ENCODE assay signal across 10 cellular contexts in the genomic region with DNA sequence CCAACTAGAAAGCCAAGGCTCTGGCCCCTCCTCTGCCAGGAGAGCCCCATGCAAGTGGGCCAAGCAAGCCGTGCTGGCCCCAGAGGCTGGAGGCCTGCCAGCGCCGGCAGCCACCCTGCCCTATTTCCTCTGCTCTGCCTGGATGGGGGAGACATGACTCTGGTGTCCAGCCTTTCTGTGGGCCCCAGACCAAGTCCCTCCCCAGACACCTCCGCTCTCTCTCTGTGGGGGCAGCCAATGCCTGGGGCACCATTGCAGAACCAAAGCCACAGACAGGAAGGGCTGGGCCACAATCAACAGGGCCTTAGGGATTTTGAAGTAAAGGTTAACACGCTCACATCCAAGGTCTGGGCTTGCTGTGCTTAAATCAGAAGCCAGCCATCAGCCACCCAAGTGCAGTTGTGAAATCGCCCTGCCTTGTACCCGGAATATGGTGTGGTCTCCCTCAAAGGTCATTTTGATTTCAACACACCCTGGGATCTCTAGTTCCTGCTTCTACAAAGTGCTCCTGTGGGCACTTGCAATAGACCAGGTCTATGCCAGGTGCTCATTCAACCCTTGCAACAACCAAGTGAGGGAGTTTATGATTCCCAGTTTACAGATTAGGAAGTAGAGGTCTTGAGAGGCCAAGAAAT.
DNase-seq lines count a peak whose midpoint lies in the region; ATAC-seq and TF ChIP-seq lines count a peak whose summit lies in the region.
"Had no signal": no experiment of that assay in that cellular context is flagged by ENCODE, and none has a peak within 500 bp of the region (broad histone marks: within the 10 kb centered on the region; RNA-seq: fewer than 3 reads in every experiment).

No MANE protein-coding gene starts in this region.

- peak overlapping the region; percentile 64 for H3K27ac ChIP-seq in suprapubic skin

- DNase-seq in HuH-7 (ENCODE audit: low spot score) = peak; percentile 40
- DNase-seq in activated naive CD8-positive, alpha-beta T cell treated with anti-CD3 and anti-CD28 coated beads, Interleukin-2, amount 10 ng/mL, durations not matched to agents 7 days and 5 days = no peak
- DNase-seq in iris pigment epithelial cell (ENCODE audit: low read depth) = peak; percentile 48
- DNase-seq in suprapubic skin (ENCODE audit: low spot score in 2 of 2) = peak; percentile 82 to 90
- no peak for DNase-seq in GM20000 (ENCODE audit: low spot score)
- no peak for DNase-seq in GM13976 (ENCODE audit: low spot score)
- DNase-seq: activated T-cell treated with anti-CD3 and anti-CD28 coated beads, Interleukin-2, amount 50 U/mL, for 72 hours; NCI-H1694 treated with DMSO at 0.1 percent for 48 hours had no signal

- H3K27ac Mint-ChIP-seq in activated naive CD8-positive, alpha-beta T cell treated with anti-CD3 and anti-CD28 coated beads, Interleukin-2, amount 10 ng/mL, durations not matched to agents 7 days and 5 days = peak overlapping the region; percentile 70
- H3K27ac Mint-ChIP-seq: activated T-cell treated with anti-CD3 and anti-CD28 coated beads, Interleukin-2, amount 50 U/mL, for 72 hours had no signal

- no peaks in the 10 kb centered on the region for H3K9me3 Mint-ChIP-seq in activated naive CD8-positive, alpha-beta T cell treated with anti-CD3 and anti-CD28 coated beads, Interleukin-2, amount 10 ng/mL, durations not matched to agents 7 days and 5 days
- H3K9me3 Mint-ChIP-seq: activated T-cell treated with anti-CD3 and anti-CD28 coated beads, Interleukin-2, amount 50 U/mL, for 72 hours had no signal

- POLR2A ChIA-PET in activated naive CD8-positive, alpha-beta T cell treated with anti-CD3 and anti-CD28 coated beads, Interleukin-2, amount 10 ng/mL, durations not matched to agents 7 days and 5 days (lab: Charles Lee) = no interaction called here

- H3K4me1 Mint-ChIP-seq in activated naive CD8-positive, alpha-beta T cell treated with anti-CD3 and anti-CD28 coated beads, Interleukin-2, amount 10 ng/mL, durations not matched to agents 7 days and 5 days = peaks cover 17% of the 10 kb centered on the region

- ATAC-seq in activated naive CD8-positive, alpha-beta T cell treated with anti-CD3 and anti-CD28 coated beads, Interleukin-2, amount 10 ng/mL, durations not matched to agents 7 days and 5 days (ENCODE audit: low read depth) = peak; percentile 44
- ATAC-seq in GM21825 (IDR thresholded peaks at IDR 0.05; ENCODE audit: unreplicated experiment) (no peak), GM19467 (IDR thresholded peaks at IDR 0.05; ENCODE audit: unreplicated experiment) (no peak)
- ATAC-seq: activated T-cell treated with anti-CD3 and anti-CD28 coated beads, Interleukin-2, amount 50 U/mL, for 72 hours had no signal

- H3K4me3 Mint-ChIP-seq in activated naive CD8-positive, alpha-beta T cell treated with anti-CD3 and anti-CD28 coated beads, Interleukin-2, amount 10 ng/mL, durations not matched to agents 7 days and 5 days = peak overlapping the region; percentile 20
- H3K4me3 Mint-ChIP-seq: activated T-cell treated with anti-CD3 and anti-CD28 coated beads, Interleukin-2, amount 50 U/mL, for 72 hours had no signal

- H3K36me3 ChIP-seq in suprapubic skin = no peaks in the 10 kb centered on the region

- no peak for TF ChIP-seq EP300 in suprapubic skin (IDR thresholded peaks at IDR 0.05)

- H3K27me3 ChIP-seq in suprapubic skin = no peaks in the 10 kb centered on the region

- H3K4me3 ChIP-seq in suprapubic skin = no peak overlapping the region

- no peak for TF ChIP-seq CTCF in suprapubic skin (IDR thresholded peaks at IDR 0.05)
- no peak for TF ChIP-seq CTCF in GM20000 (IDR thresholded peaks at IDR 0.05; ENCODE audit: extremely low read depth, missing control alignments)
- TF ChIP-seq CTCF in GM13976 (IDR thresholded peaks at IDR 0.05; ENCODE audit: borderline replicate concordance, control extremely low read depth, extremely low read depth, insufficient read depth, missing control alignments) = no peak

- no peak for TF ChIP-seq POLR2A in suprapubic skin (IDR thresholded peaks at IDR 0.05)

- H3K9me3 ChIP-seq in suprapubic skin = no peaks in the 10 kb centered on the region

- H3K36me3 Mint-ChIP-seq in activated naive CD8-positive, alpha-beta T cell treated with anti-CD3 and anti-CD28 coated beads, Interleukin-2, amount 10 ng/mL, durations not matched to agents 7 days and 5 days = peaks cover 38% of the 10 kb centered on the region

- in situ Hi-C loops in GM13976 (cut with MboI; ENCODE audit: low sequenced_read_pairs, unreplicated experiment) = no loop called here

- WGBS in suprapubic skin = 27% methylated on average over 2 of the region's 7 CpGs

- no peaks in the 10 kb centered on the region for H3K27me3 Mint-ChIP-seq in activated naive CD8-positive, alpha-beta T cell treated with anti-CD3 and anti-CD28 coated beads, Interleukin-2, amount 10 ng/mL, durations not matched to agents 7 days and 5 days

- H3K4me1 ChIP-seq in suprapubic skin = peaks cover 35% of the 10 kb centered on the region

Comparison
In these comparisons a context has a peak if more than half of its experiments do, and no peak if none do; other contexts are left out.
1. DNase-seq: peak in HuH-7 (single experiment), iris pigment epithelial cell (single experiment) and suprapubic skin (2 of 2); none in activated naive CD8-positive, alpha-beta T cell treated with anti-CD3 and anti-CD28 coated beads, Interleukin-2, amount 10 ng/mL, durations not matched to agents 7 days and 5 days (single experiment), GM20000 (single experiment) and GM13976 (single experiment).